In the genomic region with DNA sequence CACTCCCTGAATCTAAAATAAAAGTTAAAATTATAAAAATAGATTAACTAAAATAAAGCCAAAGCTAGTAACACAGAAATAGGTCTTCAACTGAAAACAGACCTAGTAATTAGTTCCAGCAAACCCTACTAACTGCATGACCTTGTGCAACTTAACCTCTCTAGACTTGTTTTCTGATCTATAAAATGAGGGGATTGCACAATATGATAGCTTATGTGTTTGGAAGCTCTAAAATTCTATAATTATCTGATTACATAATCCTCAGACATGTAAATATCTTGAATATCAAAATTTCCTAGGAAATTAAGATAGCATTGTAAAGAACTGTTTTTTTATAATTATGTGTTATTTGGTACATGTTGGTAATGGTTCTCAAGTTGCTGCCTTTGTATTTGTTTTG, we compare ENCODE assay signal across 1 cellular context.
A peak's percentile ranks its signal among the peaks of the same experiment; 100 is the strongest.
TF ChIP-seq lines count a peak whose summit lies in the region.

No MANE protein-coding gene starts in this region.

TF ChIP-seq in HEK293, 187 proteins besides CTCF, POLR2A, EP300 and RAD21 (continued from another document):
- TF ChIP-seq, protein P1, sequence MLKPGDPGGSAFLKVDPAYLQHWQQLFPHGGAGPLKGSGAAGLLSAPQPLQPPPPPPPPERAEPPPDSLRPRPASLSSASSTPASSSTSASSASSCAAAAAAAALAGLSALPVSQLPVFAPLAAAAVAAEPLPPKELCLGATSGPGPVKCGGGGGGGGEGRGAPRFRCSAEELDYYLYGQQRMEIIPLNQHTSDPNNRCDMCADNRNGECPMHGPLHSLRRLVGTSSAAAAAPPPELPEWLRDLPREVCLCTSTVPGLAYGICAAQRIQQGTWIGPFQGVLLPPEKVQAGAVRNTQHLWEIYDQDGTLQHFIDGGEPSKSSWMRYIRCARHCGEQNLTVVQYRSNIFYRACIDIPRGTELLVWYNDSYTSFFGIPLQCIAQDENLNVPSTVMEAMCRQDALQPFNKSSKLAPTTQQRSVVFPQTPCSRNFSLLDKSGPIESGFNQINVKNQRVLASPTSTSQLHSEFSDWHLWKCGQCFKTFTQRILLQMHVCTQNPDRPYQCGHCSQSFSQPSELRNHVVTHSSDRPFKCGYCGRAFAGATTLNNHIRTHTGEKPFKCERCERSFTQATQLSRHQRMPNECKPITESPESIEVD (tag by site-specific recombination; IDR thresholded peaks at IDR 0.05) = peak; percentile 66
- TF ChIP-seq SP7 (tag by site-specific recombination; IDR thresholded peaks at IDR 0.05) = 0 out of 2 replicates have a peak, but pooled peaks have one; percentile 27
